Comparison of ENCODE assay signal across 14 cellular contexts in genomic region chr6:169906004-169906740, GRCh38.
DNase-seq lines count a peak whose midpoint lies in the region; ATAC-seq and TF ChIP-seq lines count a peak whose summit lies in the region.
"Had no signal": no experiment of that assay in that cellular context is flagged by ENCODE, and none has a peak within 500 bp of the region (broad histone marks: within the 10 kb centered on the region; RNA-seq: fewer than 3 reads in every experiment).

No MANE protein-coding gene starts in this region.

- intact Hi-C loops in left ventricle myocardium superior (cut with micrococcal nuclease) = no loop called here
- intact Hi-C loops in Right ventricle myocardium superior (cut with DNase I) = no loop called here

- H3K36me3 Mint-ChIP-seq in neural crest cell (ENCODE audit: low read depth) (no peaks in the 10 kb centered on the region), type B pancreatic cell (no peaks in the 10 kb centered on the region)
- H3K36me3 Mint-ChIP-seq: CD4-positive, CD25-positive, alpha-beta regulatory T cell had no signal

- ATAC-seq in left ventricle myocardium superior (peak; percentile 21), Right ventricle myocardium superior (ENCODE audit: poor library complexity) (no peak), HG02642 (IDR thresholded peaks at IDR 0.05; ENCODE audit: poor library complexity, unreplicated experiment) (no peak)
- ATAC-seq: SK-N-SH treated with all-trans-retinoic acid at 6 μM for 48 hours had no signal

- no peaks in the 10 kb centered on the region for H3K27me3 Mint-ChIP-seq in neural crest cell (ENCODE audit: low read depth)
- peaks cover 3% of the 10 kb centered on the region for H3K27me3 Mint-ChIP-seq in type B pancreatic cell
- H3K27me3 Mint-ChIP-seq: CD4-positive, CD25-positive, alpha-beta regulatory T cell had no signal

- peaks cover 3% of the 10 kb centered on the region for H3K9me3 Mint-ChIP-seq in neural crest cell
- H3K9me3 Mint-ChIP-seq in type B pancreatic cell = no peaks in the 10 kb centered on the region

- H3K4me3 Mint-ChIP-seq in neural crest cell (no peak overlapping the region), type B pancreatic cell (no peak overlapping the region)
- H3K4me3 Mint-ChIP-seq: CD4-positive, CD25-positive, alpha-beta regulatory T cell had no signal

- H3K27ac Mint-ChIP-seq in neural crest cell (ENCODE audit: unreplicated experiment) (peak overlapping the region; percentile 60), type B pancreatic cell (no peak overlapping the region)
- H3K27ac Mint-ChIP-seq: CD4-positive, CD25-positive, alpha-beta regulatory T cell had no signal

- DNase-seq in left ventricle myocardium superior (no peak), Right ventricle myocardium superior (no peak), kidney tubule cell (ENCODE audit: low spot score) (peak; percentile 55), neural crest cell (ENCODE audit: low read depth, low spot score) (no peak), iPS-NIHi7 (ENCODE audit: extremely low spot score) (no peak), type B pancreatic cell (ENCODE audit: extremely low spot score, unreplicated experiment) (no peak)
- no peak for DNase-seq in activated CD4-positive, alpha-beta T cell treated with anti-CD3 and anti-CD28 coated beads, Interleukin-2, amount 50 U/mL, for 4 hours
- DNase-seq: CD4-positive, CD25-positive, alpha-beta regulatory T cell; DMS79 treated with DMSO at 0.1 percent for 48 hours; NCI-H187; NCI-H510A; NCI-H82 had no signal

- H3K4me1 Mint-ChIP-seq in neural crest cell (peaks cover 17% of the 10 kb centered on the region), type B pancreatic cell (ENCODE audit: unreplicated experiment) (no peaks in the 10 kb centered on the region)
- H3K4me1 Mint-ChIP-seq: CD4-positive, CD25-positive, alpha-beta regulatory T cell had no signal

- TF ChIP-seq CTCF in neural crest cell (conservative IDR thresholded peaks at IDR 0.05) (no peak), type B pancreatic cell (conservative IDR thresholded peaks at IDR 0.05) (no peak)
